1 cellular context compared by ENCODE assay signal in genomic region chr2:151526572-151527090, GRCh38.
TF ChIP-seq lines count a peak whose summit lies in the region.

No MANE protein-coding gene starts in this region.

TF ChIP-seq in H1, 55 proteins besides CTCF, POLR2A, EP300 and RAD21:
- no peak for TF ChIP-seq ATF3 (IDR thresholded peaks at IDR 0.05; ENCODE audit: insufficient read depth, low read depth, low read length)
- TF ChIP-seq EGR1 (IDR thresholded peaks at IDR 0.05; ENCODE audit: borderline replicate concordance, low read depth, low read length), result no peak
- no peak for TF ChIP-seq JUN (IDR thresholded peaks at IDR 0.05; ENCODE audit: low read depth, low read length)
- no peak for TF ChIP-seq TEAD4 (IDR thresholded peaks at IDR 0.05; ENCODE audit: low read depth, low read length)
- no peak for TF ChIP-seq TBP (IDR thresholded peaks at IDR 0.05; ENCODE audit: low read depth, low read length)
- TF ChIP-seq ASH2L (IDR thresholded peaks at IDR 0.05; ENCODE audit: low read length), result no peak
- TF ChIP-seq CBX8 (IDR thresholded peaks at IDR 0.05; ENCODE audit: borderline replicate concordance, low read depth, low read length), result no peak
- TF ChIP-seq POU5F1 (IDR thresholded peaks at IDR 0.05; ENCODE audit: low read depth, low read length), result no peak
